Comparison of ENCODE assay signal across 9 cellular contexts in the genomic region with DNA sequence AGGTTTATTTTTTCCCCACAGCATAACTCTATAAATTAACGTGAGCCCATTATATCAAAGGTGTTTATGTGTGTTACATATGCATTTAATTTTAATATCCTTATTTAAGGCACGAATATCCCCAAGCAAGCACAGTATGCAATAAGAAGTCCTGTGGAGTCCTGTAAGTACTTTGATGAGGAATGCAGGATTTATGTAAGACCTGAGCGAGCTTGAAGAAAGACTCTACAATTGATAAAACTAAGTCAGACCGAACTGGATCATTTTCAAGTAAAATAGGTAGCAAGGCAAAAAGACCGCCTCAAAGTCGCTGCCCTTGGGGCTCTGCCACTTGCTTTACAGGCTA. TPM values are rescaled to one million over a fixed set of nuclear protein-coding genes. Genes with fewer than 3 reads are reported as not detected.
DNase-seq lines count a peak whose midpoint lies in the region; ATAC-seq, FAIRE-seq and TF ChIP-seq lines count a peak whose summit lies in the region.
"Had no signal": no experiment of that assay in that cellular context is flagged by ENCODE, and none has a peak within 500 bp of the region (broad histone marks: within the 10 kb centered on the region; RNA-seq: fewer than 3 reads in every experiment).

No MANE protein-coding gene starts in this region.

- H3K79me2 ChIP-seq in HepG2 (ENCODE audit: insufficient read depth, low read length), result no peaks in the 10 kb centered on the region

- no peaks in the 10 kb centered on the region for H4K20me1 ChIP-seq in HepG2 (ENCODE audit: insufficient read depth, low read length)

- H3K27ac ChIP-seq in HUES64 (ENCODE audit: low read depth, low read length) (peak overlapping the region; percentile 90), dorsolateral prefrontal cortex (peak overlapping the region in 46 of 59 donors; percentile 45 to 91 (median 78)), HepG2 (ENCODE audit: extremely low read length, insufficient read depth, low read length) (peak overlapping the region; percentile 69), stomach smooth muscle (ENCODE audit: low read length) (peak overlapping the region; percentile 93)

- in situ Hi-C loops in HepG2 (cut with HindIII; ENCODE audit: extremely low pct_ligation_motif_present, low pct_unique_long_range_greater_than_20kb), result no loop called here

- H3K4me3 ChIP-seq in HUES64 (ENCODE audit: low read length) (peak overlapping the region; percentile 81), dorsolateral prefrontal cortex (peak overlapping the region; percentile 54 to 91 (median 77)), HepG2 (replicated peaks in 1 of 3; ENCODE audit: insufficient read depth in 1 of 3, low read depth in 2 of 3, low read length in 3 of 3) (peak overlapping the region; percentile 64 to 83 (median 71)), stomach smooth muscle (ENCODE audit: low read length in 2 of 2) (peak overlapping the region; percentile 68 to 96)

- POLR2A ChIA-PET in HepG2 (lab: Yijun Ruan, JAX), result interaction anchor here (1.0 to 3.4 kb wide), 7 partner anchors 10 to 851 kb away, joined by 3 to 29 read pairs (median 4); a partner anchor contains a TSS

- TF ChIP-seq RAD21 in HepG2 (CRISPR knock-in tag; IDR thresholded peaks at IDR 0.05), result no peak

- CTCF ChIA-PET in HepG2 (lab: Yijun Ruan, JAX; ENCODE audit: low intra/inter-chr PET ratio, low total read pairs), result no interaction called here

- BruUV-seq in HepG2 (replicated peaks; lab: Mats Ljungman, UMichigan), result TSS peak; percentile 68

- peak; percentile 46 for ATAC-seq in HepG2

- DNase-seq in dorsolateral prefrontal cortex, result no peak
- DNase-seq in HepG2 (ENCODE audit: low spot score), result no peak
- DNase-seq in GM12891 (ENCODE audit: insufficient read length, low spot score), result no peak
- DNase-seq in inferior parietal cortex (ENCODE audit: extremely low spot score), result no peak
- DNase-seq in NK-92 (lab: John Stamatoyannopoulos, UW; ENCODE audit: unreplicated experiment), result no peak
- DNase-seq in SW 1271 (lab: John Stamatoyannopoulos, UW), result no peak
- DNase-seq: activated CD8-positive, alpha-beta memory T cell treated with anti-CD3 and anti-CD28 coated beads for 24 hours had no signal

- no peaks in the 10 kb centered on the region for H3K36me3 ChIP-seq in HUES64 (ENCODE audit: insufficient read depth, low read length)
- no peaks in the 10 kb centered on the region for H3K36me3 ChIP-seq in HepG2 (replicated peaks in 1 of 2; ENCODE audit: control insufficient read depth in 1 of 2, insufficient read depth in 2 of 2, low read length in 2 of 2)
- no peaks in the 10 kb centered on the region for H3K36me3 ChIP-seq in stomach smooth muscle (ENCODE audit: control insufficient read depth in 2 of 2, insufficient read depth in 2 of 2, low read length in 2 of 2)

- no peaks in the 10 kb centered on the region for H3K27me3 ChIP-seq in HUES64 (ENCODE audit: insufficient read depth, low read length)
- no peaks in the 10 kb centered on the region for H3K27me3 ChIP-seq in dorsolateral prefrontal cortex
- H3K27me3 ChIP-seq in HepG2 (ENCODE audit: control insufficient read depth in 1 of 2, insufficient read depth in 2 of 2, low read length in 2 of 2), result peaks cover 0 to 12% of the 10 kb centered on the region in 2 experiments; a peak in 1 of 5 replicates
- H3K27me3 ChIP-seq in stomach smooth muscle (ENCODE audit: control insufficient read depth in 1 of 2, insufficient read depth in 2 of 2, low read length in 2 of 2), result no peaks in the 10 kb centered on the region

- no peak for TF ChIP-seq POLR2A in HepG2 (IDR thresholded peaks at IDR 0.05; ENCODE audit: insufficient read depth in 1 of 2, low read depth in 2 of 2, low read length in 2 of 2)
- TF ChIP-seq POLR2A in GM12891 (IDR thresholded peaks at IDR 0.05; ENCODE audit: low read depth, low read length), result no peak

- H3K4me2 ChIP-seq in HepG2 (ENCODE audit: low read depth, low read length), result peak overlapping the region; percentile 94

- TF ChIP-seq CTCF in dorsolateral prefrontal cortex (IDR thresholded peaks at IDR 0.05 in 54 of 56, conservative IDR thresholded peaks at IDR 0.05 in 2 of 56; ENCODE audit: low read depth in 1 of 56, partially characterized antibody in 56 of 56) (no peak), HepG2 (CRISPR knock-in tag; IDR thresholded peaks at IDR 0.05) (no peak)

- WGBS in HUES64, result 4% methylated on average over 4 of the region's 6 CpGs
- WGBS in HepG2 (ENCODE audit: low lambda C conversion rate), result 4% methylated on average over 6 of the region's 6 CpGs

- H3K9me3 ChIP-seq in HUES64 (ENCODE audit: insufficient read depth, low read depth, low read length) (no peaks in the 10 kb centered on the region), HepG2 (ENCODE audit: low read length) (no peaks in the 10 kb centered on the region), stomach smooth muscle (ENCODE audit: control insufficient read depth in 2 of 2, low read length in 2 of 2) (no peaks in the 10 kb centered on the region)

- H3K9ac ChIP-seq in HUES64 (ENCODE audit: low read depth, low read length), result peak overlapping the region; percentile 94
- H3K9ac ChIP-seq in HepG2 (ENCODE audit: insufficient read depth, low read depth, low read length), result peak overlapping the region; percentile 75
- peak overlapping the region; percentile 87 to 95 for H3K9ac ChIP-seq in stomach smooth muscle (ENCODE audit: low read length in 2 of 2)

- TF ChIP-seq EP300 in HepG2 (IDR thresholded peaks at IDR 0.05; ENCODE audit: low read depth in 2 of 2, low read length in 2 of 2) (no peak), HepG2 (CRISPR knock-in tag; IDR thresholded peaks at IDR 0.05; ENCODE audit: borderline replicate concordance) (no peak)

- FAIRE-seq in HepG2 (lab: Jason Lieb, UNC) (no peak), GM12891 (lab: Jason Lieb, UNC) (no peak)

- intact Hi-C loops in dorsolateral prefrontal cortex (cut with DNase I), result loop anchor here (1.0 to 2.0 kb wide), 2 partner anchors 25 to 26 kb away; a partner anchor contains a TSS
- intact Hi-C loops in HepG2 (cut with micrococcal nuclease; ENCODE audit: unreplicated experiment), result loop anchor here (1.0 to 10.0 kb wide), 2 partner anchors 27 to 1523 kb away; no protein-coding TSS in a partner anchor

- H2AFZ ChIP-seq in HepG2 (ENCODE audit: low read length), result peak overlapping the region; percentile 91

- H3K4me1 ChIP-seq in HUES64 (ENCODE audit: insufficient read depth, low read length) (peaks cover 45% of the 10 kb centered on the region), HepG2 (ENCODE audit: insufficient read depth, low read length) (peaks cover 14% of the 10 kb centered on the region), stomach smooth muscle (ENCODE audit: control insufficient read depth, insufficient read depth, low read length) (peaks cover 6% of the 10 kb centered on the region)

RNA-seq across cellular contexts. Expression of a gene that starts 0.8 kb away (rescaled TPM):
- polyA plus RNA-seq in HUES64 (2013, experiment 1 of 2), result 5.3 TPM
- polyA plus RNA-seq in HUES64 (2013, experiment 2 of 2), result 4.5 TPM
- total RNA-seq in dorsolateral prefrontal cortex (1 to 10 TPM in 21 of 120 experiments, under 1 TPM in 64, not detected in 35; 0.16 to 2.6 (median 0.75) TPM), HepG2 (2016; rRNA removed; fragmentation: Illumina TruSeq; extraction: Trizol) (2.9 and 3.3 TPM in 2 replicates)
- 0.44 and 0.51 TPM in 2 replicates for total RNA-seq in HepG2 (2016; cell fraction: cytosol; rRNA removed; fragmentation: Illumina TruSeq; extraction: Trizol; ENCODE audit: low read depth)
- total RNA-seq in HepG2 (2016; cell fraction: insoluble cytoplasmic fraction; rRNA removed; fragmentation: Illumina TruSeq; extraction: Trizol), result 3.2 and 3.8 TPM in 2 replicates
- 1.3 and 2.0 TPM in 2 replicates for total RNA-seq in HepG2 (2016; cell fraction: membrane; rRNA removed; fragmentation: Illumina TruSeq; extraction: Trizol)
- total RNA-seq in HepG2 (2016; cell fraction: nucleus; rRNA removed; fragmentation: Illumina TruSeq; extraction: Trizol), result 4.4 and 5.0 TPM in 2 replicates
- polyA plus RNA-seq in HepG2 (2011; rRNA removed), result 0.60 and 1.9 TPM in 2 replicates
- 0.47 and 0.60 TPM in 2 replicates for polyA plus RNA-seq in HepG2 (2011; cell fraction: cytosol; rRNA removed)
- 0.29 and 0.43 TPM in 2 replicates for polyA plus RNA-seq in HepG2 (2011; cell fraction: nucleus; rRNA removed)
- polyA plus RNA-seq in HepG2 (2012), result 0.44 and 1.4 TPM in 2 replicates
- polyA plus RNA-seq in HepG2 (2016; cell fraction: cytosol; fragmentation: Illumina TruSeq; extraction: Trizol; ENCODE audit: low read depth), result 0.25 and 0.49 TPM in 2 replicates
- 2.5 and 2.7 TPM in 2 replicates for polyA plus RNA-seq in HepG2 (2016; cell fraction: insoluble cytoplasmic fraction; fragmentation: Illumina TruSeq; extraction: Trizol; ENCODE audit: low read depth)
- polyA plus RNA-seq in HepG2 (2016; cell fraction: membrane; fragmentation: Illumina TruSeq; extraction: Trizol; ENCODE audit: low read depth), result 0.44 and 0.46 TPM in 2 replicates
- polyA plus RNA-seq in HepG2 (2016; cell fraction: nucleus; fragmentation: Illumina TruSeq; extraction: Trizol; ENCODE audit: insufficient read depth, low read depth), result 1.4 and 1.6 TPM in 2 replicates
- polyA minus RNA-seq in HepG2 (2011; rRNA and poly(A)+ RNA removed; ENCODE audit: low replicate concordance), result 1.1 and 1.9 TPM in 2 replicates
- polyA minus RNA-seq in HepG2 (2011; cell fraction: cytosol; rRNA and poly(A)+ RNA removed), result 0.26 and 2.6 TPM in 2 replicates
- polyA minus RNA-seq in HepG2 (2011; cell fraction: nucleus; rRNA and poly(A)+ RNA removed), result 2.4 and 2.7 TPM in 2 replicates
- not detected for polyA plus RNA-seq in GM12891 (2012; ENCODE audit: low read depth, missing spikeins)

RNA-seq across cellular contexts. Expression of a gene that starts 26.1 kb away (rescaled TPM):
- polyA plus RNA-seq in HUES64 (2013, experiment 1 of 2), result 7.0 TPM
- polyA plus RNA-seq in HUES64 (2013, experiment 2 of 2), result 9.9 TPM
- total RNA-seq in dorsolateral prefrontal cortex, result 10 to 100 TPM; 16.3 to 37.8 (median 24.5) TPM
- total RNA-seq in HepG2 (2016; rRNA removed; fragmentation: Illumina TruSeq; extraction: Trizol), result 34.2 and 35.2 TPM in 2 replicates
- 30.4 and 34.3 TPM in 2 replicates for total RNA-seq in HepG2 (2016; cell fraction: cytosol; rRNA removed; fragmentation: Illumina TruSeq; extraction: Trizol; ENCODE audit: low read depth)
- total RNA-seq in HepG2 (2016; cell fraction: insoluble cytoplasmic fraction; rRNA removed; fragmentation: Illumina TruSeq; extraction: Trizol), result 33.9 and 35.4 TPM in 2 replicates
- total RNA-seq in HepG2 (2016; cell fraction: membrane; rRNA removed; fragmentation: Illumina TruSeq; extraction: Trizol), result 22.8 and 24.9 TPM in 2 replicates
- total RNA-seq in HepG2 (2016; cell fraction: nucleus; rRNA removed; fragmentation: Illumina TruSeq; extraction: Trizol), result 104 and 116 TPM in 2 replicates
- polyA plus RNA-seq in HepG2 (2011; rRNA removed), result 6.9 and 8.6 TPM in 2 replicates
- 3.3 and 4.8 TPM in 2 replicates for polyA plus RNA-seq in HepG2 (2011; cell fraction: cytosol; rRNA removed)
- 7.2 and 8.4 TPM in 2 replicates for polyA plus RNA-seq in HepG2 (2011; cell fraction: nucleus; rRNA removed)
- 15.0 and 17.1 TPM in 2 replicates for polyA plus RNA-seq in HepG2 (2012)
- polyA plus RNA-seq in HepG2 (2016; cell fraction: cytosol; fragmentation: Illumina TruSeq; extraction: Trizol; ENCODE audit: low read depth), result 3.4 and 3.6 TPM in 2 replicates
- 22.0 and 22.6 TPM in 2 replicates for polyA plus RNA-seq in HepG2 (2016; cell fraction: insoluble cytoplasmic fraction; fragmentation: Illumina TruSeq; extraction: Trizol; ENCODE audit: low read depth)
- polyA plus RNA-seq in HepG2 (2016; cell fraction: membrane; fragmentation: Illumina TruSeq; extraction: Trizol; ENCODE audit: low read depth), result 5.8 and 6.4 TPM in 2 replicates
- 23.3 and 24.7 TPM in 2 replicates for polyA plus RNA-seq in HepG2 (2016; cell fraction: nucleus; fragmentation: Illumina TruSeq; extraction: Trizol; ENCODE audit: insufficient read depth, low read depth)
- polyA minus RNA-seq in HepG2 (2011; rRNA and poly(A)+ RNA removed; ENCODE audit: low replicate concordance), result 7.9 and 21.8 TPM in 2 replicates
- polyA minus RNA-seq in HepG2 (2011; cell fraction: cytosol; rRNA and poly(A)+ RNA removed), result 20.5 and 21.5 TPM in 2 replicates
- polyA minus RNA-seq in HepG2 (2011; cell fraction: nucleus; rRNA and poly(A)+ RNA removed), result 195 and 223 TPM in 2 replicates
- polyA plus RNA-seq in GM12891 (2012; ENCODE audit: low read depth, missing spikeins), result not detected
